ENCODE assay signal across 20 cellular contexts in the genomic region with DNA sequence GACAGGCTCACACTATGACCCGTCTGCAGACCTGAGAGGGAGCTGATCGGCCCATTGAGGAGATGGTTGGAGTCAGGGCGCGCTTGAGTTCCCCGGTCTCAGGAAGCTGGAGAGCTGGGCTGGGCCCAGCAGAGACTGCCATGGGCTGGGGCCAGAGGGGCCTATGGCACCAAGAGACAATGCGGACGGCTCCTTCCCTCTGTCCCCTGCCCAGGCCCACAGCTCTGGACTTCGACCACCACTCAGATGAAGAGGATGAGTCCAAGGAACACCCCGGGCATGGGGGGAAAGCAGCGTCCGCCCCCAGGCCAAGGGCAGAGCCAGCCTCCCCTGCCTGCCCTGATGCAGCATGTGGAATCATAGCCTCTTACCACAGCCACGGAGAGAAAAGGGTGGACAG. TPM values are rescaled to one million over a fixed set of nuclear protein-coding genes. Genes with fewer than 3 reads are reported as not detected.
"Had no signal": no experiment of that assay in that cellular context is flagged by ENCODE, and none has a peak within 500 bp of the region (broad histone marks: within the 10 kb centered on the region; RNA-seq: fewer than 3 reads in every experiment).

No MANE protein-coding gene starts in this region.

- H3K36me3 ChIP-seq: lower lobe of right lung, neutrophil, sigmoid colon, WERI-Rb-1 had no signal

- H3K4me3 ChIP-seq: hepatocyte, lower lobe of right lung, sigmoid colon, testis had no signal

- ATAC-seq: activated T-cell treated with anti-CD3 and anti-CD28 coated beads, Interleukin-2, amount 50 U/mL, for 72 hours; lower lobe of right lung; natural killer cell treated with Interleukin-12 subunit alpha and Interleukin-12 subunit beta and Interleukin-15 and Interleukin-18, amount 100 ng/mL, for 72 hours; stimulated activated effector memory CD8-positive, alpha-beta T cell treated with anti-CD3 and anti-CD28 coated beads, Interleukin-12 subunit alpha, Interleukin-12 subunit beta, amount 100 ng/mL, for 72 hours had no signal

- H3K27me3 ChIP-seq: neutrophil, testis had no signal

- H3K27ac ChIP-seq: hepatocyte, lower lobe of right lung, neutrophil, parathyroid adenoma, sigmoid colon, testis, WERI-Rb-1 had no signal

- DNase-seq: activated CD4-positive, alpha-beta T cell treated with anti-CD3 and anti-CD28 coated beads for 1 hour; activated CD8-positive, alpha-beta memory T cell treated with anti-CD3 and anti-CD28 coated beads for 24 hours; activated gamma-delta T cell treated with Interleukin-2 at 50 U/mL for 16 hours; activated naive CD8-positive, alpha-beta T cell treated with anti-CD3 and anti-CD28 coated beads for 36 hours; activated T-cell treated with anti-CD3 and anti-CD28 coated beads, Interleukin-2, amount 50 U/mL, for 72 hours; amniotic stem cell; dermis blood vessel endothelial cell; effector memory CD4-positive, alpha-beta T cell; lower lobe of right lung; sigmoid colon; stimulated activated CD4-positive, alpha-beta T cell treated with anti-CD3 and anti-CD28 coated beads, Interleukin-4, amount 100 ng/mL, for 24 hours; testis; WERI-Rb-1 had no signal

- H3K9me3 ChIP-seq: lower lobe of right lung, neutrophil, sigmoid colon, testis had no signal

- H3K4me1 ChIP-seq: lower lobe of right lung, parathyroid adenoma, sigmoid colon, testis had no signal

RNA-seq across cellular contexts. Expression of a gene that starts 40.2 kb away (rescaled TPM):
- total RNA-seq: activated naive CD8-positive, alpha-beta T cell treated with anti-CD3 and anti-CD28 coated beads for 36 hours; activated T-cell treated with anti-CD3 and anti-CD28 coated beads, Interleukin-2, amount 50 U/mL, for 72 hours; fibroblast of villous mesenchyme; natural killer cell treated with Interleukin-12 subunit alpha and Interleukin-12 subunit beta and Interleukin-15 and Interleukin-18, amount 100 ng/mL, for 72 hours; T-helper 2 cell treated with Interferon-gamma antibody and Interleukin-4, amounts not matched to agents 100 ng/mL and 5 ng/mL, for 36 hours had no signal
